Comparison of ENCODE assay signal across 9 cellular contexts in genomic region chr12:113359133-113359938, GRCh38. TPM values are rescaled to one million over a fixed set of nuclear protein-coding genes. Genes with fewer than 3 reads are reported as not detected.
DNase-seq lines count a peak whose midpoint lies in the region; ATAC-seq and TF ChIP-seq lines count a peak whose summit lies in the region.
"Had no signal": no experiment of that assay in that cellular context is flagged by ENCODE, and none has a peak within 500 bp of the region (broad histone marks: within the 10 kb centered on the region; RNA-seq: fewer than 3 reads in every experiment).

No MANE protein-coding gene starts in this region.

- H2AFZ ChIP-seq in ACC112 (ENCODE audit: low read length, unreplicated experiment) (peak overlapping the region; percentile 20), GM23248 (peak overlapping the region; percentile 85)

- DNase-seq in GM23248 (peak; percentile 52), WTC11 (ENCODE audit: low spot score) (no peak), foreskin fibroblast (peak; percentile 47 to 81), nucleus accumbens (lab: John Stamatoyannopoulos, UW) (peak in 47 of 56 donors; percentile 24 to 75 (median 53)), NK-92 (lab: John Stamatoyannopoulos, UW; ENCODE audit: unreplicated experiment) (no peak), NCI-H1436 treated with DMSO at 0.1 percent for 48 hours (lab: John Stamatoyannopoulos, UW) (no peak)

- H3K4me1 Mint-ChIP-seq in WTC11 = peaks cover 18% of the 10 kb centered on the region

- peak overlapping the region; percentile 96 for H3K4me2 ChIP-seq in GM23248 (ENCODE audit: unreplicated experiment)

- H3F3A ChIP-seq in GM23248 (ENCODE audit: insufficient read depth) = no peaks in the 10 kb centered on the region

- peak overlapping the region; percentile 88 for H3K4me3 Mint-ChIP-seq in WTC11

- H4K20me1 ChIP-seq in GM23248 (ENCODE audit: insufficient read depth) = no peaks in the 10 kb centered on the region

- peaks cover 9% of the 10 kb centered on the region for H3K4me1 ChIP-seq in ACC112 (ENCODE audit: control insufficient read depth, insufficient read depth, low read length, unreplicated experiment)
- peaks cover 18% of the 10 kb centered on the region for H3K4me1 ChIP-seq in GM23248 (ENCODE audit: insufficient read depth)

- H3K9me3 ChIP-seq in GM23248 (ENCODE audit: low read depth) = no peaks in the 10 kb centered on the region

- H3K36me3 ChIP-seq in ACC112 (ENCODE audit: insufficient read depth, low read length) = no peaks in the 10 kb centered on the region
- no peaks in the 10 kb centered on the region for H3K36me3 ChIP-seq in GM23248 (ENCODE audit: low read depth)

- H3K79me2 ChIP-seq in ACC112 (ENCODE audit: control insufficient read depth, insufficient read depth, low read length, unreplicated experiment) (peaks cover 16% of the 10 kb centered on the region), GM23248 (ENCODE audit: insufficient read depth) (peaks cover 17% of the 10 kb centered on the region)

- peak overlapping the region; percentile 81 for H3K9ac ChIP-seq in GM23248

- no peaks in the 10 kb centered on the region for H3K27me3 Mint-ChIP-seq in WTC11 (ENCODE audit: low read depth)

- no peaks in the 10 kb centered on the region for H3K9me3 Mint-ChIP-seq in WTC11

- H3K27ac Mint-ChIP-seq in WTC11 = no peak overlapping the region

- WGBS in GM23248 (ENCODE audit: low coverage in 1 of 2, low lambda C conversion rate in 2 of 2, missing lambda C conversion rate in 2 of 2), 2 experiments = 9 to 10% methylated on average over 11 of the region's 11 CpGs

- H3K36me3 Mint-ChIP-seq in WTC11 = 0 out of 2 replicates have a peak, but pooled peaks cover 2% of the 10 kb centered on the region

- no peaks in the 10 kb centered on the region for H3K9me2 ChIP-seq in GM23248 (ENCODE audit: insufficient read depth)

- H3K27me3 ChIP-seq in ACC112 (ENCODE audit: insufficient read depth, low read length) (no peaks in the 10 kb centered on the region), GM23248 (replicated peaks; ENCODE audit: insufficient read depth) (no peaks in the 10 kb centered on the region)

- POLR2A ChIA-PET in WTC11 (lab: Charles Lee) = interaction anchor here (1.2 kb wide), 1 partner anchor 66 kb away, joined by 3 read pairs; no protein-coding TSS in a partner anchor

- H3K27ac ChIP-seq in ACC112 (ENCODE audit: low read depth, low read length) (no peak overlapping the region), GM23248 (no peak overlapping the region)

- CTCF ChIA-PET in WTC11 (lab: Charles Lee) = interaction anchor here (1.0 to 4.4 kb wide), 4 partner anchors 44 to 98 kb away, joined by 3 to 26 read pairs (median 4); no protein-coding TSS in a partner anchor

- peak overlapping the region; percentile 90 for H3K4me3 ChIP-seq in ACC112 (ENCODE audit: low read depth, low read length)
- peak overlapping the region; percentile 90 for H3K4me3 ChIP-seq in GM23248
- peak overlapping the region; percentile 94 to 96 for H3K4me3 ChIP-seq in foreskin fibroblast (ENCODE audit: low read depth in 1 of 2, low read length in 2 of 2)

- TF ChIP-seq CTCF in WTC11 (IDR thresholded peaks at IDR 0.05) = no peak
- no peak for TF ChIP-seq CTCF in foreskin fibroblast (IDR thresholded peaks at IDR 0.05; ENCODE audit: low read depth, low read length)

- ATAC-seq in WTC11 (no peak), HG03457 (IDR thresholded peaks at IDR 0.05; ENCODE audit: unreplicated experiment) (no peak)

- in situ Hi-C loops in GM23248 (cut with MboI) = no loop called here

TF ChIP-seq in WTC11, 78 proteins besides CTCF, POLR2A, EP300 and RAD21:
- TF ChIP-seq SMAD3 (CRISPR knock-in tag; IDR thresholded peaks at IDR 0.05; ENCODE audit: borderline replicate concordance) (no peak), ETV6 (CRISPR knock-in tag; IDR thresholded peaks at IDR 0.05) (no peak), TP53 (CRISPR knock-in tag; IDR thresholded peaks at IDR 0.05) (no peak), RORB (CRISPR knock-in tag; IDR thresholded peaks at IDR 0.05) (no peak)
- TF ChIP-seq, protein P1, sequence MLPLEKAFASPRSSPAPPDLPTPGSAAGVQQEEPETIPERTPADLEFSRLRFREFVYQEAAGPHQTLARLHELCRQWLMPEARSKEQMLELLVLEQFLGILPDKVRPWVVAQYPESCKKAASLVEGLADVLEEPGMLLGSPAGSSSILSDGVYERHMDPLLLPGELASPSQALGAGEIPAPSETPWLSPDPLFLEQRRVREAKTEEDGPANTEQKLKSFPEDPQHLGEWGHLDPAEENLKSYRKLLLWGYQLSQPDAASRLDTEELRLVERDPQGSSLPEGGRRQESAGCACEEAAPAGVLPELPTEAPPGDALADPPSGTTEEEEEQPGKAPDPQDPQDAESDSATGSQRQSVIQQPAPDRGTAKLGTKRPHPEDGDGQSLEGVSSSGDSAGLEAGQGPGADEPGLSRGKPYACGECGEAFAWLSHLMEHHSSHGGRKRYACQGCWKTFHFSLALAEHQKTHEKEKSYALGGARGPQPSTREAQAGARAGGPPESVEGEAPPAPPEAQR (CRISPR knock-in tag; IDR thresholded peaks at IDR 0.05) = no peak
- TF ChIP-seq, protein P2, sequence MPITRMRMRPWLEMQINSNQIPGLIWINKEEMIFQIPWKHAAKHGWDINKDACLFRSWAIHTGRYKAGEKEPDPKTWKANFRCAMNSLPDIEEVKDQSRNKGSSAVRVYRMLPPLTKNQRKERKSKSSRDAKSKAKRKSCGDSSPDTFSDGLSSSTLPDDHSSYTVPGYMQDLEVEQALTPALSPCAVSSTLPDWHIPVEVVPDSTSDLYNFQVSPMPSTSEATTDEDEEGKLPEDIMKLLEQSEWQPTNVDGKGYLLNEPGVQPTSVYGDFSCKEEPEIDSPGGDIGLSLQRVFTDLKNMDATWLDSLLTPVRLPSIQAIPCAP (CRISPR knock-in tag; IDR thresholded peaks at IDR 0.05) = no peak

RNA-seq across cellular contexts. Expression of gene PLBD2, which starts 0.9 kb away (rescaled TPM):
- total RNA-seq in GM23248 (2014; rRNA removed; shearing (Covaris generic)) = 38.5 and 43.6 TPM in 2 replicates
- polyA plus RNA-seq in GM23248 (2016; fragmentation: Nextera tagmentation; extraction: Ambion mirVana) = 58.5 and 64.9 TPM in 2 replicates
- total RNA-seq in WTC11 (2021) = 34.8 to 39.4 TPM (median 35.6 TPM) in 3 replicates

RNA-seq across cellular contexts. Expression of gene SLC8B1, which starts 24.4 kb away (rescaled TPM):
- 5.8 and 6.6 TPM in 2 replicates for total RNA-seq in GM23248 (2014; rRNA removed; shearing (Covaris generic))
- polyA plus RNA-seq in GM23248 (2016; fragmentation: Nextera tagmentation; extraction: Ambion mirVana) = 9.0 and 10.9 TPM in 2 replicates
- 12.2 to 13.9 TPM (median 13.8 TPM) in 3 replicates for total RNA-seq in WTC11 (2021)

RNA-seq across cellular contexts. Expression of gene SDS, which starts 44.4 kb away (rescaled TPM):
- total RNA-seq in GM23248 (2014; rRNA removed; shearing (Covaris generic)) = not detected in 2 replicates
- polyA plus RNA-seq in GM23248 (2016; fragmentation: Nextera tagmentation; extraction: Ambion mirVana) = not detected in 2 replicates
- total RNA-seq in WTC11 (2021) = 0.21 to 0.46 TPM (median 0.31 TPM) in 3 replicates
- total RNA-seq: lung microvascular endothelial cell had no signal

Comparison
In these comparisons a context has a peak if more than half of its experiments do, and no peak if none do; other contexts are left out.
1. DNase-seq: peak in GM23248 (single experiment), foreskin fibroblast (2 of 2) and nucleus accumbens (47 of 56); none in WTC11 (single experiment), NK-92 (single experiment) and NCI-H1436 treated with DMSO at 0.1 percent for 48 hours (single experiment).
2. Peak in every context shown above with its lines, with median percentiles within 50 percentile points of each other: H3K4me3 ChIP-seq.